Comparison of ENCODE assay signal across 1 cellular context in genomic region chr15:71114887-71115566, GRCh38.
A peak's percentile ranks its signal among the peaks of the same experiment; 100 is the strongest.
TF ChIP-seq lines count a peak whose summit lies in the region.

Gene THSD4 (plus strand): TSS chr15:71115471.

TF ChIP-seq in HEK293, 187 proteins besides CTCF, POLR2A, EP300 and RAD21 (continued from another document):
- TF ChIP-seq ZBTB11 (tag by site-specific recombination; conservative IDR thresholded peaks at IDR 0.05; ENCODE audit: low read depth) (0 out of 2 replicates have a peak, but pooled peaks have one; percentile 36), SALL2 (tag by site-specific recombination; IDR thresholded peaks at IDR 0.05; ENCODE audit: borderline replicate concordance) (no peak), ZNF24 (tag by site-specific recombination; IDR thresholded peaks at IDR 0.05) (peak; percentile 90), OSR2 (tag by site-specific recombination; IDR thresholded peaks at IDR 0.05) (no peak), ZNF266 (tag by site-specific recombination; IDR thresholded peaks at IDR 0.05; ENCODE audit: low read depth) (no peak), ZNF76 (tag by site-specific recombination; IDR thresholded peaks at IDR 0.05; ENCODE audit: borderline replicate concordance, low read depth) (peak; percentile 59; the same call in 1 of the 2 replicates), ZFP37 (tag by site-specific recombination; IDR thresholded peaks at IDR 0.05) (peak; percentile 75; the same call in 1 of the 2 replicates), GFI1B (tag by site-specific recombination; IDR thresholded peaks at IDR 0.05) (no peak), KLF8 (tag by site-specific recombination; IDR thresholded peaks at IDR 0.05) (peak; percentile 88), WT1 (tag by site-specific recombination; IDR thresholded peaks at IDR 0.05) (peak; percentile 77; the same call in 1 of the 2 replicates), ZNF629 (tag by site-specific recombination; IDR thresholded peaks at IDR 0.05) (peak; percentile 60), ZNF664 (tag by site-specific recombination; IDR thresholded peaks at IDR 0.05) (no peak), MZF1 (tag by site-specific recombination; IDR thresholded peaks at IDR 0.05; ENCODE audit: borderline replicate concordance) (no peak; the same call in 1 of the 2 replicates), ZNF146 (tag by site-specific recombination; IDR thresholded peaks at IDR 0.05) (peak; percentile 6; the same call in 1 of the 2 replicates), ZNF449 (tag by site-specific recombination; IDR thresholded peaks at IDR 0.05) (no peak; the same call in none of the 2 replicates), ZIC2 (tag by site-specific recombination; IDR thresholded peaks at IDR 0.05) (peak; percentile 87), HOXC10 (CRISPR knock-in tag; IDR thresholded peaks at IDR 0.05) (no peak), ZNF791 (tag by site-specific recombination; IDR thresholded peaks at IDR 0.05) (no peak), HIC1 (tag by site-specific recombination; IDR thresholded peaks at IDR 0.05) (no peak), ZNF473 (tag by site-specific recombination; IDR thresholded peaks at IDR 0.05) (no peak), ZNF155 (tag by site-specific recombination; IDR thresholded peaks at IDR 0.05) (no peak), ZNF596 (tag by site-specific recombination; IDR thresholded peaks at IDR 0.05) (peak; percentile 81), GLI4 (tag by site-specific recombination; IDR thresholded peaks at IDR 0.05) (no peak), ZNF488 (tag by site-specific recombination; IDR thresholded peaks at IDR 0.05) (no peak), ZNF280D (tag by site-specific recombination; IDR thresholded peaks at IDR 0.05) (no peak), PBX3 (CRISPR knock-in tag; IDR thresholded peaks at IDR 0.05) (0 out of 2 replicates have a peak, but pooled peaks have one; percentile 19), ZSCAN18 (tag by site-specific recombination; IDR thresholded peaks at IDR 0.05) (no peak; the same call in 1 of the 2 replicates), ZNF555 (tag by site-specific recombination; conservative IDR thresholded peaks at IDR 0.05) (no peak), KLF9 (tag by site-specific recombination; IDR thresholded peaks at IDR 0.05; ENCODE audit: low read depth) (peak; percentile 29; the same call in 1 of the 2 replicates), REST (tag by site-specific recombination; IDR thresholded peaks at IDR 0.05) (no peak)
TF ChIP-seq in HEK293: peak in this region for 72.
